In genomic region chr13:83557845-83558244, GRCh38 we compare ENCODE assay signal across 20 cellular contexts.
DNase-seq lines count a peak whose midpoint lies in the region; ATAC-seq, FAIRE-seq and TF ChIP-seq lines count a peak whose summit lies in the region.
"Had no signal": no experiment of that assay in that cellular context is flagged by ENCODE, and none has a peak within 500 bp of the region (broad histone marks: within the 10 kb centered on the region; RNA-seq: fewer than 3 reads in every experiment).

No MANE protein-coding gene starts in this region.

- CTCF ChIA-PET in HepG2 (lab: Yijun Ruan, JAX; ENCODE audit: low intra/inter-chr PET ratio, low total read pairs), result no interaction called here

- no peak overlapping the region for H3K9ac ChIP-seq in HepG2 (ENCODE audit: insufficient read depth, low read depth, low read length)
- H3K9ac ChIP-seq in OCI-LY3 (ENCODE audit: low read length), result no peak overlapping the region
- H3K9ac ChIP-seq: BLaER1 treated with 17β-estradiol and CSF1 and Interleukin-3, amounts not matched to agents 10 nM and 100 nM had no signal

- peaks cover 7% of the 10 kb centered on the region for H3K9me3 ChIP-seq in HepG2 (ENCODE audit: low read length)
- H3K9me3 ChIP-seq in right lobe of liver, result no peaks in the 10 kb centered on the region
- no peaks in the 10 kb centered on the region for H3K9me3 ChIP-seq in OCI-LY3 (ENCODE audit: insufficient read depth, low read length)
- no peaks in the 10 kb centered on the region for H3K9me3 ChIP-seq in tibial nerve
- H3K9me3 ChIP-seq: A549; BLaER1 treated with 17β-estradiol and CSF1 and Interleukin-3, amounts not matched to agents 10 nM and 100 nM; Caco-2 had no signal

- H3K27me3 ChIP-seq in HepG2 (ENCODE audit: control insufficient read depth in 1 of 2, insufficient read depth in 2 of 2, low read length in 2 of 2), result no peaks in the 10 kb centered on the region; a peak in 1 of 5 replicates
- no peaks in the 10 kb centered on the region for H3K27me3 ChIP-seq in right lobe of liver
- H3K27me3 ChIP-seq in OCI-LY3 (ENCODE audit: low read depth, low read length), result no peaks in the 10 kb centered on the region
- H3K27me3 ChIP-seq in tibial nerve, result no peaks in the 10 kb centered on the region
- H3K27me3 ChIP-seq: BLaER1 treated with 17β-estradiol and CSF1 and Interleukin-3, amounts not matched to agents 10 nM and 100 nM had no signal

- H3K36me3 ChIP-seq in HepG2 (replicated peaks in 1 of 2; ENCODE audit: control insufficient read depth in 1 of 2, insufficient read depth in 2 of 2, low read length in 2 of 2) (no peaks in the 10 kb centered on the region), right lobe of liver (no peaks in the 10 kb centered on the region), OCI-LY3 (replicated peaks; ENCODE audit: low read depth, low read length) (no peaks in the 10 kb centered on the region), tibial nerve (no peaks in the 10 kb centered on the region)
- H3K36me3 ChIP-seq: BLaER1 treated with 17β-estradiol and CSF1 and Interleukin-3, amounts not matched to agents 10 nM and 100 nM had no signal

- BruUV-seq in HepG2 (replicated peaks; lab: Mats Ljungman, UMichigan), result no TSS peak

- H3K4me3 ChIP-seq in HepG2 (replicated peaks in 1 of 3; ENCODE audit: insufficient read depth in 1 of 3, low read depth in 2 of 3, low read length in 3 of 3) (no peak overlapping the region), right lobe of liver (no peak overlapping the region), OCI-LY3 (ENCODE audit: low read length) (no peak overlapping the region), tibial nerve (no peak overlapping the region)
- H3K4me3 ChIP-seq: A549; BLaER1 treated with 17β-estradiol and CSF1 and Interleukin-3, amounts not matched to agents 10 nM and 100 nM had no signal

- H3K4me2 ChIP-seq in HepG2 (ENCODE audit: low read depth, low read length) (no peak overlapping the region), OCI-LY3 (ENCODE audit: low read length) (no peak overlapping the region)
- H3K4me2 ChIP-seq: A549; BLaER1 treated with 17β-estradiol and CSF1 and Interleukin-3, amounts not matched to agents 10 nM and 100 nM had no signal

- no peak overlapping the region for H2AFZ ChIP-seq in HepG2 (ENCODE audit: low read length)
- H2AFZ ChIP-seq in OCI-LY3 (ENCODE audit: low read depth, low read length), result 0 out of 2 replicates have a peak overlapping the region, but pooled peaks have one; percentile 12

- H3K4me1 ChIP-seq in HepG2 (ENCODE audit: insufficient read depth, low read length) (no peaks in the 10 kb centered on the region), right lobe of liver (no peaks in the 10 kb centered on the region), OCI-LY3 (ENCODE audit: low read length) (peaks cover 5% of the 10 kb centered on the region; the same call in 1 of the 2 replicates), tibial nerve (no peaks in the 10 kb centered on the region)
- H3K4me1 ChIP-seq: A549; BLaER1 treated with 17β-estradiol and CSF1 and Interleukin-3, amounts not matched to agents 10 nM and 100 nM; Caco-2 had no signal

- TF ChIP-seq POLR2A in HepG2 (IDR thresholded peaks at IDR 0.05; ENCODE audit: insufficient read depth in 1 of 2, low read depth in 2 of 2, low read length in 2 of 2) (no peak), right lobe of liver (IDR thresholded peaks at IDR 0.05) (no peak), tibial nerve (IDR thresholded peaks at IDR 0.05) (no peak)

- DNase-seq in HepG2 (ENCODE audit: low spot score), result no peak
- DNase-seq in right lobe of liver, result no peak
- no peak for DNase-seq in stimulated activated CD4-positive, alpha-beta T cell treated with anti-CD3 and anti-CD28 coated beads, Interleukin-2, amount 100 ng/mL, for 48 hours
- no peak for DNase-seq in tibial nerve (ENCODE audit: low spot score in 2 of 2)
- DNase-seq: AML-193; Caco-2; Calu3; CD4-positive, alpha-beta T cell; CD8-positive, alpha-beta T cell; DMS79 treated with DMSO at 0.1 percent for 48 hours; GF-D8 had no signal

- no peak for TF ChIP-seq CTCF in HepG2 (CRISPR knock-in tag; IDR thresholded peaks at IDR 0.05)
- no peak for TF ChIP-seq CTCF in right lobe of liver (IDR thresholded peaks at IDR 0.05)
- TF ChIP-seq CTCF in OCI-LY3 (IDR thresholded peaks at IDR 0.05; ENCODE audit: low read depth, low read length), result no peak
- TF ChIP-seq CTCF in tibial nerve (IDR thresholded peaks at IDR 0.05), result no peak

- TF ChIP-seq RAD21 in HepG2 (CRISPR knock-in tag; IDR thresholded peaks at IDR 0.05), result no peak

- in situ Hi-C loops in HepG2 (cut with HindIII; ENCODE audit: extremely low pct_ligation_motif_present, low pct_unique_long_range_greater_than_20kb), result no loop called here

- no peak for ATAC-seq in HepG2
- no peak for ATAC-seq in right lobe of liver
- ATAC-seq: A549; CD8-positive, alpha-beta T cell had no signal

- H4K20me1 ChIP-seq in HepG2 (ENCODE audit: insufficient read depth, low read length) (no peaks in the 10 kb centered on the region), OCI-LY3 (ENCODE audit: insufficient read depth, low read length) (no peaks in the 10 kb centered on the region)
- H4K20me1 ChIP-seq: BLaER1 treated with 17β-estradiol and CSF1 and Interleukin-3, amounts not matched to agents 10 nM and 100 nM had no signal

- intact Hi-C loops in HepG2 (cut with micrococcal nuclease; ENCODE audit: unreplicated experiment) (no loop called here), right lobe of liver (cut with DNase I) (no loop called here)

- H3K79me2 ChIP-seq in HepG2 (ENCODE audit: insufficient read depth, low read length) (no peaks in the 10 kb centered on the region), OCI-LY3 (ENCODE audit: low read length) (no peaks in the 10 kb centered on the region)

- POLR2A ChIA-PET in HepG2 (lab: Yijun Ruan, JAX), result no interaction called here

- FAIRE-seq in HepG2 (lab: Jason Lieb, UNC), result no peak
- FAIRE-seq: A549, D721Med, G401.6, GM12891, GM19239 had no signal

- TF ChIP-seq EP300 in HepG2 (IDR thresholded peaks at IDR 0.05; ENCODE audit: low read depth in 2 of 2, low read length in 2 of 2) (no peak), HepG2 (CRISPR knock-in tag; IDR thresholded peaks at IDR 0.05; ENCODE audit: borderline replicate concordance) (no peak), tibial nerve (IDR thresholded peaks at IDR 0.05) (no peak)

- 0% methylated on average over 2 of the region's 2 CpGs for WGBS in HepG2 (ENCODE audit: low lambda C conversion rate)
- 27% methylated on average over 2 of the region's 2 CpGs for WGBS in right lobe of liver (ENCODE audit: insufficient coverage, low coverage, low lambda C conversion rate, missing lambda C conversion rate)
- WGBS in tibial nerve, 2 donors, result 89 to 91% methylated on average over 2 of the region's 2 CpGs

- H3K27ac ChIP-seq in HepG2 (ENCODE audit: extremely low read length, insufficient read depth, low read length), result no peak overlapping the region
- H3K27ac ChIP-seq in right lobe of liver, result no peak overlapping the region
- no peak overlapping the region for H3K27ac ChIP-seq in OCI-LY3 (ENCODE audit: low read length)
- H3K27ac ChIP-seq in tibial nerve, result no peak overlapping the region
- H3K27ac ChIP-seq: 22Rv1; A549; BLaER1 treated with 17β-estradiol and CSF1 and Interleukin-3, amounts not matched to agents 10 nM and 100 nM; C4-2B had no signal

TF ChIP-seq in HepG2, 621 proteins besides CTCF, POLR2A, EP300 and RAD21:
- TF ChIP-seq ZBTB44 (CRISPR knock-in tag; IDR thresholded peaks at IDR 0.05) (no peak), CEBPB (IDR thresholded peaks at IDR 0.05; ENCODE audit: borderline replicate concordance, low read depth, low read length) (peak; percentile 17; the same call in 1 of the 2 replicates)
